1 cellular context compared by ENCODE assay signal in genomic region chr19:35254341-35255297, GRCh38.
TF ChIP-seq lines count a peak whose summit lies in the region.

No MANE protein-coding gene starts in this region.

TF ChIP-seq in SK-N-SH, 30 proteins besides CTCF, POLR2A, EP300 and RAD21 (continued from another document):
- no peak for TF ChIP-seq IRF3 (IDR thresholded peaks at IDR 0.05; ENCODE audit: low read depth, low read length)
- TF ChIP-seq SIN3A (IDR thresholded peaks at IDR 0.05; ENCODE audit: borderline replicate concordance, low read depth, low read length), result no peak
- no peak for TF ChIP-seq CHD2 (IDR thresholded peaks at IDR 0.05; ENCODE audit: low read length, partially characterized antibody)
- no peak for TF ChIP-seq GABPA (IDR thresholded peaks at IDR 0.05; ENCODE audit: low read depth)
